ENCODE assay signal across 1 cellular context in the genomic region with DNA sequence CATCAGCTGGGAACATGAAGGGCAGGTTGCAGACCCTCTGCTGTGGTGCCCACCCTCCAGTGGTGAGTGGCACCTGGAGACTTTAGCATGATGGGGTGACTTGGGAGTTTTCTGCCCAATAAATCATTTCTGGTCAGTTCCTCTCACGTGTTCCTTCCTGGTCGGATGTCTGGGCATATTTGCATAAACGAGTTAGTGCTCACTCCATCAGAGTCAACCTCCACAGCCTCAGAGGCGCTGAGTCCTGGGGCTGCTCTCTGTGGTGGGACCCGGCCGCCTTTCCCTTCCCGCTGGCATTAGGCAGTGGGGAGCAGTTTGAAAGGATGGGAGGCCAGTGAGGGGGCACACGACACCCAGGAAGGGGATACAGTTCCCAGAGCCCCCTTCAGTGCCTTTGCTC.
TF ChIP-seq lines count a peak whose summit lies in the region.

No MANE protein-coding gene starts in this region.

TF ChIP-seq in GM23338, 12 proteins besides CTCF, POLR2A, EP300 and RAD21 (continued from another document):
- TF ChIP-seq, protein P1, sequence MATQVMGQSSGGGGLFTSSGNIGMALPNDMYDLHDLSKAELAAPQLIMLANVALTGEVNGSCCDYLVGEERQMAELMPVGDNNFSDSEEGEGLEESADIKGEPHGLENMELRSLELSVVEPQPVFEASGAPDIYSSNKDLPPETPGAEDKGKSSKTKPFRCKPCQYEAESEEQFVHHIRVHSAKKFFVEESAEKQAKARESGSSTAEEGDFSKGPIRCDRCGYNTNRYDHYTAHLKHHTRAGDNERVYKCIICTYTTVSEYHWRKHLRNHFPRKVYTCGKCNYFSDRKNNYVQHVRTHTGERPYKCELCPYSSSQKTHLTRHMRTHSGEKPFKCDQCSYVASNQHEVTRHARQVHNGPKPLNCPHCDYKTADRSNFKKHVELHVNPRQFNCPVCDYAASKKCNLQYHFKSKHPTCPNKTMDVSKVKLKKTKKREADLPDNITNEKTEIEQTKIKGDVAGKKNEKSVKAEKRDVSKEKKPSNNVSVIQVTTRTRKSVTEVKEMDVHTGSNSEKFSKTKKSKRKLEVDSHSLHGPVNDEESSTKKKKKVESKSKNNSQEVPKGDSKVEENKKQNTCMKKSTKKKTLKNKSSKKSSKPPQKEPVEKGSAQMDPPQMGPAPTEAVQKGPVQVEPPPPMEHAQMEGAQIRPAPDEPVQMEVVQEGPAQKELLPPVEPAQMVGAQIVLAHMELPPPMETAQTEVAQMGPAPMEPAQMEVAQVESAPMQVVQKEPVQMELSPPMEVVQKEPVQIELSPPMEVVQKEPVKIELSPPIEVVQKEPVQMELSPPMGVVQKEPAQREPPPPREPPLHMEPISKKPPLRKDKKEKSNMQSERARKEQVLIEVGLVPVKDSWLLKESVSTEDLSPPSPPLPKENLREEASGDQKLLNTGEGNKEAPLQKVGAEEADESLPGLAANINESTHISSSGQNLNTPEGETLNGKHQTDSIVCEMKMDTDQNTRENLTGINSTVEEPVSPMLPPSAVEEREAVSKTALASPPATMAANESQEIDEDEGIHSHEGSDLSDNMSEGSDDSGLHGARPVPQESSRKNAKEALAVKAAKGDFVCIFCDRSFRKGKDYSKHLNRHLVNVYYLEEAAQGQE (IDR thresholded peaks at IDR 0.05; ENCODE audit: unreplicated experiment) = no peak
- TF ChIP-seq CREB1 (CRISPR knock-in tag; IDR thresholded peaks at IDR 0.05; ENCODE audit: low read depth) (no peak), NANOG (IDR thresholded peaks at IDR 0.05; ENCODE audit: borderline replicate concordance) (no peak), EZH2 (IDR thresholded peaks at IDR 0.05; ENCODE audit: low read depth, unreplicated experiment) (no peak), ZNF331 (CRISPR knock-in tag; IDR thresholded peaks at IDR 0.05; ENCODE audit: low read depth) (no peak), JUNB (IDR thresholded peaks at IDR 0.05; ENCODE audit: unreplicated experiment) (no peak)
- TF ChIP-seq, protein P2, sequence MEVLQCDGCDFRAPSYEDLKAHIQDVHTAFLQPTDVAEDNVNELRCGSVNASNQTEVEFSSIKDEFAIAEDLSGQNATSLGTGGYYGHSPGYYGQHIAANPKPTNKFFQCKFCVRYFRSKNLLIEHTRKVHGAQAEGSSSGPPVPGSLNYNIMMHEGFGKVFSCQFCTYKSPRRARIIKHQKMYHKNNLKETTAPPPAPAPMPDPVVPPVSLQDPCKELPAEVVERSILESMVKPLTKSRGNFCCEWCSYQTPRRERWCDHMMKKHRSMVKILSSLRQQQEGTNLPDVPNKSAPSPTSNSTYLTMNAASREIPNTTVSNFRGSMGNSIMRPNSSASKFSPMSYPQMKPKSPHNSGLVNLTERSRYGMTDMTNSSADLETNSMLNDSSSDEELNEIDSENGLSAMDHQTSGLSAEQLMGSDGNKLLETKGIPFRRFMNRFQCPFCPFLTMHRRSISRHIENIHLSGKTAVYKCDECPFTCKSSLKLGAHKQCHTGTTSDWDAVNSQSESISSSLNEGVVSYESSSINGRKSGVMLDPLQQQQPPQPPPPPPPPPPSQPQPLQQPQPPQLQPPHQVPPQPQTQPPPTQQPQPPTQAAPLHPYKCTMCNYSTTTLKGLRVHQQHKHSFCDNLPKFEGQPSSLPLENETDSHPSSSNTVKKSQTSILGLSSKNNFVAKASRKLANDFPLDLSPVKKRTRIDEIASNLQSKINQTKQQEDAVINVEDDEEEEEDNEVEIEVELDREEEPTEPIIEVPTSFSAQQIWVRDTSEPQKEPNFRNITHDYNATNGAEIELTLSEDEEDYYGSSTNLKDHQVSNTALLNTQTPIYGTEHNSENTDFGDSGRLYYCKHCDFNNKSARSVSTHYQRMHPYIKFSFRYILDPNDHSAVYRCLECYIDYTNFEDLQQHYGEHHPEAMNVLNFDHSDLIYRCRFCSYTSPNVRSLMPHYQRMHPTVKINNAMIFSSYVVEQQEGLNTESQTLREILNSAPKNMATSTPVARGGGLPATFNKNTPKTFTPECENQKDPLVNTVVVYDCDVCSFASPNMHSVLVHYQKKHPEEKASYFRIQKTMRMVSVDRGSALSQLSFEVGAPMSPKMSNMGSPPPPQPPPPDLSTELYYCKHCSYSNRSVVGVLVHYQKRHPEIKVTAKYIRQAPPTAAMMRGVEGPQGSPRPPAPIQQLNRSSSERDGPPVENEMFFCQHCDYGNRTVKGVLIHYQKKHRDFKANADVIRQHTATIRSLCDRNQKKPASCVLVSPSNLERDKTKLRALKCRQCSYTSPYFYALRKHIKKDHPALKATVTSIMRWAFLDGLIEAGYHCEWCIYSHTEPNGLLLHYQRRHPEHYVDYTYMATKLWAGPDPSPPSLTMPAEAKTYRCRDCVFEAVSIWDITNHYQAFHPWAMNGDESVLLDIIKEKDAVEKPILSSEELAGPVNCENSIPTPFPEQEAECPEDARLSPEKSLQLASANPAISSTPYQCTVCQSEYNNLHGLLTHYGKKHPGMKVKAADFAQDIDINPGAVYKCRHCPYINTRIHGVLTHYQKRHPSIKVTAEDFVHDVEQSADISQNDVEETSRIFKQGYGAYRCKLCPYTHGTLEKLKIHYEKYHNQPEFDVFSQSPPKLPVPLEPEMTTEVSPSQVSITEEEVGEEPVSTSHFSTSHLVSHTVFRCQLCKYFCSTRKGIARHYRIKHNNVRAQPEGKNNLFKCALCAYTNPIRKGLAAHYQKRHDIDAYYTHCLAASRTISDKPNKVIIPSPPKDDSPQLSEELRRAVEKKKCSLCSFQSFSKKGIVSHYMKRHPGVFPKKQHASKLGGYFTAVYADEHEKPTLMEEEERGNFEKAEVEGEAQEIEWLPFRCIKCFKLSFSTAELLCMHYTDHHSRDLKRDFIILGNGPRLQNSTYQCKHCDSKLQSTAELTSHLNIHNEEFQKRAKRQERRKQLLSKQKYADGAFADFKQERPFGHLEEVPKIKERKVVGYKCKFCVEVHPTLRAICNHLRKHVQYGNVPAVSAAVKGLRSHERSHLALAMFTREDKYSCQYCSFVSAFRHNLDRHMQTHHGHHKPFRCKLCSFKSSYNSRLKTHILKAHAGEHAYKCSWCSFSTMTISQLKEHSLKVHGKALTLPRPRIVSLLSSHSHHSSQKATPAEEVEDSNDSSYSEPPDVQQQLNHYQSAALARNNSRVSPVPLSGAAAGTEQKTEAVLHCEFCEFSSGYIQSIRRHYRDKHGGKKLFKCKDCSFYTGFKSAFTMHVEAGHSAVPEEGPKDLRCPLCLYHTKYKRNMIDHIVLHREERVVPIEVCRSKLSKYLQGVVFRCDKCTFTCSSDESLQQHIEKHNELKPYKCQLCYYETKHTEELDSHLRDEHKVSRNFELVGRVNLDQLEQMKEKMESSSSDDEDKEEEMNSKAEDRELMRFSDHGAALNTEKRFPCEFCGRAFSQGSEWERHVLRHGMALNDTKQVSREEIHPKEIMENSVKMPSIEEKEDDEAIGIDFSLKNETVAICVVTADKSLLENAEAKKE (CRISPR knock-in tag; IDR thresholded peaks at IDR 0.05) = no peak
- TF ChIP-seq, protein P3, sequence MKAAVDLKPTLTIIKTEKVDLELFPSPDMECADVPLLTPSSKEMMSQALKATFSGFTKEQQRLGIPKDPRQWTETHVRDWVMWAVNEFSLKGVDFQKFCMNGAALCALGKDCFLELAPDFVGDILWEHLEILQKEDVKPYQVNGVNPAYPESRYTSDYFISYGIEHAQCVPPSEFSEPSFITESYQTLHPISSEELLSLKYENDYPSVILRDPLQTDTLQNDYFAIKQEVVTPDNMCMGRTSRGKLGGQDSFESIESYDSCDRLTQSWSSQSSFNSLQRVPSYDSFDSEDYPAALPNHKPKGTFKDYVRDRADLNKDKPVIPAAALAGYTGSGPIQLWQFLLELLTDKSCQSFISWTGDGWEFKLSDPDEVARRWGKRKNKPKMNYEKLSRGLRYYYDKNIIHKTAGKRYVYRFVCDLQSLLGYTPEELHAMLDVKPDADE (IDR thresholded peaks at IDR 0.05) = no peak
